In the genomic region with DNA sequence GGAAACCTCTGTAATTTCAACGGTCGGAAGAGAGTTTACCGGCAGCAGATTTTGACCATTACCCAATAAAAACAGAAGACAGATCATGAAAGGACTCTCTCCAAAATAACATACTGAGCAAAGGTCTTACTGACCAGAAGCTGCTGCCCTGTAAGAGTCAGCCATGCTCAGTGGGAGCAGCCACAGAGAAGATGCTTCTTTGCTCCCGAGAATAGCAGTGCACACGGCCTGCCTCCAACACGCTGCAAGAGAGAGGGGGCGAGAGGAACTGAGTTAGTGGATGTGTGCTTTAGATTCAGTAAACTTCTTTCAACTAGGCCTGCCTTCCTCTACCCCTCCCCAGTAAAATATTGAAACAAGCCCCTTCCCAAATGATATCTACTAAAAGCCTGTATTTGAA, we compare ENCODE assay signal across 23 cellular contexts.
A peak's percentile ranks its signal among the peaks of the same experiment; 100 is the strongest.
DNase-seq lines count a peak whose midpoint lies in the region; ATAC-seq and TF ChIP-seq lines count a peak whose summit lies in the region.
"Had no signal": no experiment of that assay in that cellular context is flagged by ENCODE, and none has a peak within 500 bp of the region (broad histone marks: within the 10 kb centered on the region; RNA-seq: fewer than 3 reads in every experiment).

No MANE protein-coding gene starts in this region.

- peaks cover 1 to 20% of the 10 kb centered on the region in 2 donors for H3K36me3 Mint-ChIP-seq in activated T-cell treated with anti-CD3 and anti-CD28 coated beads, Interleukin-2, amount 50 U/mL, for 72 hours (ENCODE audit: insufficient read depth in 2 of 2)
- peaks cover 32% of the 10 kb centered on the region for H3K36me3 Mint-ChIP-seq in activated B cell treated with CpG ODN at 0.5 μM for 24 hours (ENCODE audit: low read depth)
- H3K36me3 Mint-ChIP-seq in memory B cell, result peaks cover 13% of the 10 kb centered on the region
- peaks cover 33% of the 10 kb centered on the region for H3K36me3 Mint-ChIP-seq in stimulated activated effector memory CD8-positive, alpha-beta T cell treated with anti-CD3 and anti-CD28 coated beads, Interleukin-12 subunit alpha, Interleukin-12 subunit beta, amount 100 ng/mL, for 72 hours

- H3K4me3 ChIP-seq in H7 (ENCODE audit: insufficient read depth, low read depth, low read length) (no peak overlapping the region), tibial artery (no peak overlapping the region)
- H3K4me3 ChIP-seq: coronary artery, heart right ventricle, left ventricle myocardium inferior, MG63, mucosa of descending colon, right lobe of liver had no signal

- H3K27me3 ChIP-seq in H7 (ENCODE audit: control insufficient read depth, insufficient read depth, low read length) (no peaks in the 10 kb centered on the region), tibial artery (no peaks in the 10 kb centered on the region)
- H3K27me3 ChIP-seq: heart right ventricle, MG63, right lobe of liver had no signal

- H3K9me3 ChIP-seq in tibial artery, result no peaks in the 10 kb centered on the region
- H3K9me3 ChIP-seq: heart right ventricle, left ventricle myocardium inferior, MG63, mucosa of descending colon, right lobe of liver, SK-N-SH had no signal

- TF ChIP-seq CTCF in activated B cell treated with CpG ODN at 0.5 μM for 24 hours (IDR thresholded peaks at IDR 0.05), result no peak
- no peak for TF ChIP-seq CTCF in tibial artery (IDR thresholded peaks at IDR 0.05)

- CTCF ChIA-PET in activated B cell treated with CpG ODN at 0.5 μM for 24 hours (lab: Charles Lee), result interaction anchor here (0.7 kb wide), 1 partner anchor 10 kb away, joined by 3 read pairs; no protein-coding TSS in a partner anchor

- H3K4me1 Mint-ChIP-seq in activated T-cell treated with anti-CD3 and anti-CD28 coated beads, Interleukin-2, amount 50 U/mL, for 72 hours (ENCODE audit: low read depth), result peaks cover 76% of the 10 kb centered on the region
- H3K4me1 Mint-ChIP-seq in activated B cell treated with CpG ODN at 0.5 μM for 24 hours, result peaks cover 71% of the 10 kb centered on the region
- peaks cover 42% of the 10 kb centered on the region for H3K4me1 Mint-ChIP-seq in memory B cell
- peaks cover 53% of the 10 kb centered on the region for H3K4me1 Mint-ChIP-seq in stimulated activated effector memory CD8-positive, alpha-beta T cell treated with anti-CD3 and anti-CD28 coated beads, Interleukin-12 subunit alpha, Interleukin-12 subunit beta, amount 100 ng/mL, for 72 hours

- H3K27me3 Mint-ChIP-seq in activated T-cell treated with anti-CD3 and anti-CD28 coated beads, Interleukin-2, amount 50 U/mL, for 72 hours (ENCODE audit: low read depth), result no peaks in the 10 kb centered on the region
- H3K27me3 Mint-ChIP-seq in activated B cell treated with CpG ODN at 0.5 μM for 24 hours (no peaks in the 10 kb centered on the region), memory B cell (no peaks in the 10 kb centered on the region)
- H3K27me3 Mint-ChIP-seq: brain had no signal

- intact Hi-C loops in activated B cell treated with CpG ODN at 0.5 μM for 24 hours (cut with micrococcal nuclease), result no loop called here
- intact Hi-C loops in tibial artery (cut with DNase I; ENCODE audit: low total_unique reads), result no loop called here

- no peak for ATAC-seq in activated T-cell treated with anti-CD3 and anti-CD28 coated beads, Interleukin-2, amount 50 U/mL, for 72 hours (replicated peaks in 1 of 2)
- ATAC-seq in activated B cell treated with CpG ODN at 0.5 μM for 24 hours (ENCODE audit: low read depth) (no peak), memory B cell (ENCODE audit: low read depth) (no peak)
- no peak for ATAC-seq in stimulated activated effector memory CD8-positive, alpha-beta T cell treated with anti-CD3 and anti-CD28 coated beads, Interleukin-12 subunit alpha, Interleukin-12 subunit beta, amount 100 ng/mL, for 72 hours
- ATAC-seq: mucosa of descending colon, right lobe of liver had no signal

- no peaks in the 10 kb centered on the region for H3K36me3 ChIP-seq in H7 (replicated peaks; ENCODE audit: control insufficient read depth, insufficient read depth, low read length)
- no peaks in the 10 kb centered on the region for H3K36me3 ChIP-seq in tibial artery
- H3K36me3 ChIP-seq: heart right ventricle, left ventricle myocardium inferior, MG63, right lobe of liver had no signal

- DNase-seq in activated T-cell treated with anti-CD3 and anti-CD28 coated beads, Interleukin-2, amount 50 U/mL, for 72 hours, result no peak
- DNase-seq in activated T-cell treated with anti-CD3 and anti-CD28 coated beads, Interleukin-2, amount 50 U/mL, for 48 hours, result no peak
- no peak for DNase-seq in activated B cell treated with CpG ODN at 0.5 μM for 24 hours
- no peak for DNase-seq in memory B cell (ENCODE audit: low spot score in 2 of 2)
- DNase-seq in stimulated activated effector memory CD8-positive, alpha-beta T cell treated with anti-CD3 and anti-CD28 coated beads, Interleukin-12 subunit alpha, Interleukin-12 subunit beta, amount 100 ng/mL, for 72 hours (ENCODE audit: low spot score in 2 of 2), result no peak
- no peak for DNase-seq in hippocampal formation (lab: John Stamatoyannopoulos, UW)
- no peak for DNase-seq in H7
- no peak for DNase-seq in tibial artery
- DNase-seq: activated CD4-positive, alpha-beta T cell treated with anti-CD3 and anti-CD28 coated beads for 4 hours; activated CD8-positive, alpha-beta memory T cell treated with anti-CD3 and anti-CD28 coated beads, Interleukin-2, amount 50 U/mL, for 4 hours; DMS79; GOT3; heart right ventricle; left ventricle myocardium inferior; MG63; mucosa of descending colon; NCI-H1417 treated with DMSO at 0.1 percent for 48 hours; NCI-H526 treated with DMSO at 0.1 percent for 48 hours; right lobe of liver; SK-N-SH had no signal

- peaks cover 0 to 15% (median 0%) of the 10 kb centered on the region in 4 donors for H3K4me1 ChIP-seq in tibial artery
- H3K4me1 ChIP-seq: right lobe of liver had no signal

- no peak overlapping the region for H3K27ac ChIP-seq in tibial artery
- H3K27ac ChIP-seq: coronary artery, heart right ventricle, left ventricle myocardium inferior, right lobe of liver, RWPE1 had no signal

- no peaks in the 10 kb centered on the region for H3K9me3 Mint-ChIP-seq in activated T-cell treated with anti-CD3 and anti-CD28 coated beads, Interleukin-2, amount 50 U/mL, for 72 hours
- H3K9me3 Mint-ChIP-seq in activated B cell treated with CpG ODN at 0.5 μM for 24 hours (no peaks in the 10 kb centered on the region), memory B cell (no peaks in the 10 kb centered on the region)
- no peaks in the 10 kb centered on the region for H3K9me3 Mint-ChIP-seq in stimulated activated effector memory CD8-positive, alpha-beta T cell treated with anti-CD3 and anti-CD28 coated beads, Interleukin-12 subunit alpha, Interleukin-12 subunit beta, amount 100 ng/mL, for 72 hours

- H3K4me3 Mint-ChIP-seq in activated T-cell treated with anti-CD3 and anti-CD28 coated beads, Interleukin-2, amount 50 U/mL, for 72 hours, result no peak overlapping the region
- H3K4me3 Mint-ChIP-seq in activated B cell treated with CpG ODN at 0.5 μM for 24 hours (no peak overlapping the region), memory B cell (no peak overlapping the region)
- H3K4me3 Mint-ChIP-seq in stimulated activated effector memory CD8-positive, alpha-beta T cell treated with anti-CD3 and anti-CD28 coated beads, Interleukin-12 subunit alpha, Interleukin-12 subunit beta, amount 100 ng/mL, for 72 hours, result no peak overlapping the region
- H3K4me3 Mint-ChIP-seq: brain had no signal

- H3K27ac Mint-ChIP-seq in activated T-cell treated with anti-CD3 and anti-CD28 coated beads, Interleukin-2, amount 50 U/mL, for 72 hours, result peak overlapping the region; percentile 65
- peak overlapping the region; percentile 41 for H3K27ac Mint-ChIP-seq in activated B cell treated with CpG ODN at 0.5 μM for 24 hours
- H3K27ac Mint-ChIP-seq in memory B cell, result peak overlapping the region; percentile 85
- peak overlapping the region; percentile 26 for H3K27ac Mint-ChIP-seq in stimulated activated effector memory CD8-positive, alpha-beta T cell treated with anti-CD3 and anti-CD28 coated beads, Interleukin-12 subunit alpha, Interleukin-12 subunit beta, amount 100 ng/mL, for 72 hours

- POLR2A ChIA-PET in activated B cell treated with CpG ODN at 0.5 μM for 24 hours (lab: Charles Lee), result no interaction called here

Comparison
In these comparisons a context has a peak if more than half of its experiments do, and no peak if none do; other contexts are left out.
1. H3K27ac Mint-ChIP-seq: peak in every context shown above with its lines; median percentile 85 in memory B cell; 65 in activated T-cell treated with anti-CD3 and anti-CD28 coated beads, Interleukin-2, amount 50 U/mL, for 72 hours; 41 in activated B cell treated with CpG ODN at 0.5 μM for 24 hours; 26 in stimulated activated effector memory CD8-positive, alpha-beta T cell treated with anti-CD3 and anti-CD28 coated beads, Interleukin-12 subunit alpha, Interleukin-12 subunit beta, amount 100 ng/mL, for 72 hours.